10 cellular contexts compared by ENCODE assay signal in genomic region chr11:47445840-47446239, GRCh38. TPM values are rescaled to one million over a fixed set of nuclear protein-coding genes. Genes with fewer than 3 reads are reported as not detected.
"Had no signal": no experiment of that assay in that cellular context is flagged by ENCODE, and none has a peak within 500 bp of the region (broad histone marks: within the 10 kb centered on the region; RNA-seq: fewer than 3 reads in every experiment).

No MANE protein-coding gene starts in this region.

- H3K36me3 ChIP-seq: HAP-1 had no signal

- H3K9me3 ChIP-seq: HAP-1 had no signal

- H3K4me1 ChIP-seq: HAP-1 had no signal

- DNase-seq: GM23248, GOT3, IMR-90, KBM-7 had no signal

- H3K4me3 ChIP-seq: GM23248, HAP-1 had no signal

- ATAC-seq: HCT116 had no signal

- H3K27ac ChIP-seq: GM23248, HL-60, KMS-11 had no signal

RNA-seq across cellular contexts. Expression of gene RAPSN, which starts 3.1 kb away (rescaled TPM):
- total RNA-seq: H4, HT1080, IMR-90 had no signal
